In the genomic region with DNA sequence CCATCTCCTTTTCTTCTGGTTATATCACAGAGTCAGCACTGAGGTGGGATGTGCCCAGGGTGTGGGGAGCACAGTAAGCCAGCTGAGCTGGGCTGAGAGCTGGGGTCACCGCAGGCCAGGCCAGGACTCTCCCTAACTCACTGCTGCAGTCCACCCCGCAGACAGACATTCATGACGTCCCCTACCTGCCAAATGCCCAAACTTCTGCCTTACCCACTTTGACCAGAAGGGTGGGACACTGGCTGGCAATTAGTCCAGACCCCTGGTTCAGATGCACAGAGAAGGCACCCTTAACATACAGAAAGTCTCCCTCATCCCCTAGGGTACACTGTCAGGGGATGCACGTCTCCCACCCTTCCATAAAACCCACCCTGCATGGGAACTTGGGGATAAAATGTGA, we compare ENCODE assay signal across 1 cellular context.
TF ChIP-seq lines count a peak whose summit lies in the region.

No MANE protein-coding gene starts in this region.

TF ChIP-seq in H1, 55 proteins besides CTCF, POLR2A, EP300 and RAD21 (continued from another document):
- TF ChIP-seq, protein P1, sequence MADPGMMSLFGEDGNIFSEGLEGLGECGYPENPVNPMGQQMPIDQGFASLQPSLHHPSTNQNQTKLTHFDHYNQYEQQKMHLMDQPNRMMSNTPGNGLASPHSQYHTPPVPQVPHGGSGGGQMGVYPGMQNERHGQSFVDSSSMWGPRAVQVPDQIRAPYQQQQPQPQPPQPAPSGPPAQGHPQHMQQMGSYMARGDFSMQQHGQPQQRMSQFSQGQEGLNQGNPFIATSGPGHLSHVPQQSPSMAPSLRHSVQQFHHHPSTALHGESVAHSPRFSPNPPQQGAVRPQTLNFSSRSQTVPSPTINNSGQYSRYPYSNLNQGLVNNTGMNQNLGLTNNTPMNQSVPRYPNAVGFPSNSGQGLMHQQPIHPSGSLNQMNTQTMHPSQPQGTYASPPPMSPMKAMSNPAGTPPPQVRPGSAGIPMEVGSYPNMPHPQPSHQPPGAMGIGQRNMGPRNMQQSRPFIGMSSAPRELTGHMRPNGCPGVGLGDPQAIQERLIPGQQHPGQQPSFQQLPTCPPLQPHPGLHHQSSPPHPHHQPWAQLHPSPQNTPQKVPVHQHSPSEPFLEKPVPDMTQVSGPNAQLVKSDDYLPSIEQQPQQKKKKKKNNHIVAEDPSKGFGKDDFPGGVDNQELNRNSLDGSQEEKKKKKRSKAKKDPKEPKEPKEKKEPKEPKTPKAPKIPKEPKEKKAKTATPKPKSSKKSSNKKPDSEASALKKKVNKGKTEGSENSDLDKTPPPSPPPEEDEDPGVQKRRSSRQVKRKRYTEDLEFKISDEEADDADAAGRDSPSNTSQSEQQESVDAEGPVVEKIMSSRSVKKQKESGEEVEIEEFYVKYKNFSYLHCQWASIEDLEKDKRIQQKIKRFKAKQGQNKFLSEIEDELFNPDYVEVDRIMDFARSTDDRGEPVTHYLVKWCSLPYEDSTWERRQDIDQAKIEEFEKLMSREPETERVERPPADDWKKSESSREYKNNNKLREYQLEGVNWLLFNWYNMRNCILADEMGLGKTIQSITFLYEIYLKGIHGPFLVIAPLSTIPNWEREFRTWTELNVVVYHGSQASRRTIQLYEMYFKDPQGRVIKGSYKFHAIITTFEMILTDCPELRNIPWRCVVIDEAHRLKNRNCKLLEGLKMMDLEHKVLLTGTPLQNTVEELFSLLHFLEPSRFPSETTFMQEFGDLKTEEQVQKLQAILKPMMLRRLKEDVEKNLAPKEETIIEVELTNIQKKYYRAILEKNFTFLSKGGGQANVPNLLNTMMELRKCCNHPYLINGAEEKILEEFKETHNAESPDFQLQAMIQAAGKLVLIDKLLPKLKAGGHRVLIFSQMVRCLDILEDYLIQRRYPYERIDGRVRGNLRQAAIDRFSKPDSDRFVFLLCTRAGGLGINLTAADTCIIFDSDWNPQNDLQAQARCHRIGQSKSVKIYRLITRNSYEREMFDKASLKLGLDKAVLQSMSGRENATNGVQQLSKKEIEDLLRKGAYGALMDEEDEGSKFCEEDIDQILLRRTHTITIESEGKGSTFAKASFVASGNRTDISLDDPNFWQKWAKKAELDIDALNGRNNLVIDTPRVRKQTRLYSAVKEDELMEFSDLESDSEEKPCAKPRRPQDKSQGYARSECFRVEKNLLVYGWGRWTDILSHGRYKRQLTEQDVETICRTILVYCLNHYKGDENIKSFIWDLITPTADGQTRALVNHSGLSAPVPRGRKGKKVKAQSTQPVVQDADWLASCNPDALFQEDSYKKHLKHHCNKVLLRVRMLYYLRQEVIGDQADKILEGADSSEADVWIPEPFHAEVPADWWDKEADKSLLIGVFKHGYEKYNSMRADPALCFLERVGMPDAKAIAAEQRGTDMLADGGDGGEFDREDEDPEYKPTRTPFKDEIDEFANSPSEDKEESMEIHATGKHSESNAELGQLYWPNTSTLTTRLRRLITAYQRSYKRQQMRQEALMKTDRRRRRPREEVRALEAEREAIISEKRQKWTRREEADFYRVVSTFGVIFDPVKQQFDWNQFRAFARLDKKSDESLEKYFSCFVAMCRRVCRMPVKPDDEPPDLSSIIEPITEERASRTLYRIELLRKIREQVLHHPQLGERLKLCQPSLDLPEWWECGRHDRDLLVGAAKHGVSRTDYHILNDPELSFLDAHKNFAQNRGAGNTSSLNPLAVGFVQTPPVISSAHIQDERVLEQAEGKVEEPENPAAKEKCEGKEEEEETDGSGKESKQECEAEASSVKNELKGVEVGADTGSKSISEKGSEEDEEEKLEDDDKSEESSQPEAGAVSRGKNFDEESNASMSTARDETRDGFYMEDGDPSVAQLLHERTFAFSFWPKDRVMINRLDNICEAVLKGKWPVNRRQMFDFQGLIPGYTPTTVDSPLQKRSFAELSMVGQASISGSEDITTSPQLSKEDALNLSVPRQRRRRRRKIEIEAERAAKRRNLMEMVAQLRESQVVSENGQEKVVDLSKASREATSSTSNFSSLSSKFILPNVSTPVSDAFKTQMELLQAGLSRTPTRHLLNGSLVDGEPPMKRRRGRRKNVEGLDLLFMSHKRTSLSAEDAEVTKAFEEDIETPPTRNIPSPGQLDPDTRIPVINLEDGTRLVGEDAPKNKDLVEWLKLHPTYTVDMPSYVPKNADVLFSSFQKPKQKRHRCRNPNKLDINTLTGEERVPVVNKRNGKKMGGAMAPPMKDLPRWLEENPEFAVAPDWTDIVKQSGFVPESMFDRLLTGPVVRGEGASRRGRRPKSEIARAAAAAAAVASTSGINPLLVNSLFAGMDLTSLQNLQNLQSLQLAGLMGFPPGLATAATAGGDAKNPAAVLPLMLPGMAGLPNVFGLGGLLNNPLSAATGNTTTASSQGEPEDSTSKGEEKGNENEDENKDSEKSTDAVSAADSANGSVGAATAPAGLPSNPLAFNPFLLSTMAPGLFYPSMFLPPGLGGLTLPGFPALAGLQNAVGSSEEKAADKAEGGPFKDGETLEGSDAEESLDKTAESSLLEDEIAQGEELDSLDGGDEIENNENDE (IDR thresholded peaks at IDR 0.05; ENCODE audit: insufficient replicate concordance, low read length): no peak
- TF ChIP-seq KDM1A (IDR thresholded peaks at IDR 0.05; ENCODE audit: borderline replicate concordance, low read length): no peak
- TF ChIP-seq EGR1 (IDR thresholded peaks at IDR 0.05; ENCODE audit: borderline replicate concordance, low read depth, low read length): no peak
- no peak for TF ChIP-seq BACH1 (IDR thresholded peaks at IDR 0.05; ENCODE audit: low read length)
- TF ChIP-seq GTF2F1 (IDR thresholded peaks at IDR 0.05; ENCODE audit: borderline replicate concordance, low read depth, low read length): no peak
- TF ChIP-seq RXRA (IDR thresholded peaks at IDR 0.05; ENCODE audit: insufficient read depth, low read depth, low read length): no peak
- TF ChIP-seq CBX5 (IDR thresholded peaks at IDR 0.05; ENCODE audit: low read depth, low read length): no peak
- TF ChIP-seq SIX5 (IDR thresholded peaks at IDR 0.05; ENCODE audit: low read depth, low read length): no peak
